Comparison of ENCODE assay signal across 17 cellular contexts in genomic region chr2:236965841-236966096, GRCh38.
DNase-seq lines count a peak whose midpoint lies in the region; ATAC-seq, FAIRE-seq and TF ChIP-seq lines count a peak whose summit lies in the region.
"Had no signal": no experiment of that assay in that cellular context is flagged by ENCODE, and none has a peak within 500 bp of the region (broad histone marks: within the 10 kb centered on the region; RNA-seq: fewer than 3 reads in every experiment).

No MANE protein-coding gene starts in this region.

- H3K4me3 ChIP-seq in GM23338 (no peak overlapping the region), HUES48 (ENCODE audit: low read depth, low read length) (no peak overlapping the region), K562 (no peak overlapping the region)
- H3K4me3 ChIP-seq: HAP-1 had no signal

- no peaks in the 10 kb centered on the region for H3K36me3 Mint-ChIP-seq in GM23338 (ENCODE audit: low read depth)
- no peaks in the 10 kb centered on the region for H3K36me3 Mint-ChIP-seq in activated naive CD8-positive, alpha-beta T cell treated with anti-CD3 and anti-CD28 coated beads, Interleukin-2, amount 50 U/mL, for 24 hours (ENCODE audit: low read depth)
- H3K36me3 Mint-ChIP-seq: CD4-positive, CD25-positive, alpha-beta regulatory T cell had no signal

- H3K27me3 Mint-ChIP-seq in GM23338 (ENCODE audit: insufficient read depth, low read depth, poor library complexity): peaks cover 4% of the 10 kb centered on the region
- H3K27me3 Mint-ChIP-seq in activated naive CD8-positive, alpha-beta T cell treated with anti-CD3 and anti-CD28 coated beads, Interleukin-2, amount 50 U/mL, for 24 hours: no peaks in the 10 kb centered on the region

- H3K4me3 Mint-ChIP-seq in GM23338: no peak overlapping the region
- H3K4me3 Mint-ChIP-seq in activated naive CD8-positive, alpha-beta T cell treated with anti-CD3 and anti-CD28 coated beads, Interleukin-2, amount 50 U/mL, for 24 hours: no peak overlapping the region
- H3K4me3 Mint-ChIP-seq: CD4-positive, CD25-positive, alpha-beta regulatory T cell had no signal

- H3K9me3 ChIP-seq in HUES48 (ENCODE audit: control insufficient read depth, insufficient read depth, low read length) (no peaks in the 10 kb centered on the region), K562 (replicated peaks; ENCODE audit: control insufficient read depth, insufficient read depth, low read depth, low read length) (no peaks in the 10 kb centered on the region)
- H3K9me3 ChIP-seq: BE2C, Caco-2, HAP-1 had no signal

- no peak for TF ChIP-seq RAD21 in K562 (CRISPR knock-in tag; conservative IDR thresholded peaks at IDR 0.05 in 1 of 2, IDR thresholded peaks at IDR 0.05 in 1 of 2)

- H3K27ac Mint-ChIP-seq in GM23338: no peak overlapping the region
- H3K27ac Mint-ChIP-seq in activated naive CD8-positive, alpha-beta T cell treated with anti-CD3 and anti-CD28 coated beads, Interleukin-2, amount 50 U/mL, for 24 hours: no peak overlapping the region
- H3K27ac Mint-ChIP-seq: CD4-positive, CD25-positive, alpha-beta regulatory T cell had no signal

- DNase-seq in GM23338 (ENCODE audit: low spot score) (no peak), K562 (ENCODE audit: extremely low read depth in 1 of 4, low spot score in 3 of 4) (no peak), GOT3 (lab: John Stamatoyannopoulos, UW) (no peak), HPDE6-E6E7 (ENCODE audit: extremely low spot score) (no peak)
- no peak for DNase-seq in activated naive CD8-positive, alpha-beta T cell treated with anti-CD3 and anti-CD28 coated beads, Interleukin-2, amount 50 U/mL, for 24 hours
- DNase-seq: ACHN; BE2C; C1 segment of cervical spinal cord; Caco-2; CD4-positive, CD25-positive, alpha-beta regulatory T cell had no signal

- no peak for TF ChIP-seq POLR2A in K562 (conservative IDR thresholded peaks at IDR 0.05)

- TF ChIP-seq EP300 in K562 (IDR thresholded peaks at IDR 0.05; ENCODE audit: low read length): no peak

- H3K9me3 Mint-ChIP-seq in GM23338: no peaks in the 10 kb centered on the region; the same call in 2 of the 3 replicates
- no peaks in the 10 kb centered on the region for H3K9me3 Mint-ChIP-seq in activated naive CD8-positive, alpha-beta T cell treated with anti-CD3 and anti-CD28 coated beads, Interleukin-2, amount 50 U/mL, for 24 hours

- peak; percentile 54 for ATAC-seq in GM23338
- ATAC-seq in K562: no peak
- ATAC-seq in activated naive CD8-positive, alpha-beta T cell treated with anti-CD3 and anti-CD28 coated beads, Interleukin-2, amount 50 U/mL, for 24 hours: no peak

- H3K79me2 ChIP-seq in GM23338 (replicated peaks; ENCODE audit: insufficient read depth): no peaks in the 10 kb centered on the region
- H3K79me2 ChIP-seq in K562 (ENCODE audit: control insufficient read depth, insufficient read depth, low read length): no peaks in the 10 kb centered on the region

- no peaks in the 10 kb centered on the region for H4K20me1 ChIP-seq in GM23338 (replicated peaks; ENCODE audit: insufficient read depth)
- no peaks in the 10 kb centered on the region for H4K20me1 ChIP-seq in K562 (replicated peaks; ENCODE audit: control insufficient read depth, insufficient read depth, low read length)

- no peak overlapping the region for H3K9ac ChIP-seq in HUES48 (ENCODE audit: low read depth, low read length)
- H3K9ac ChIP-seq in K562 (ENCODE audit: insufficient read depth in 1 of 2, low read depth in 2 of 2, low read length in 2 of 2): no peak overlapping the region

- no peaks in the 10 kb centered on the region for H3K36me3 ChIP-seq in GM23338 (ENCODE audit: insufficient read depth)
- no peaks in the 10 kb centered on the region for H3K36me3 ChIP-seq in HUES48 (ENCODE audit: control insufficient read depth, insufficient read depth, low read length)
- H3K36me3 ChIP-seq in K562 (ENCODE audit: control insufficient read depth, insufficient read depth, low read length): no peaks in the 10 kb centered on the region
- H3K36me3 ChIP-seq: BE2C, HAP-1 had no signal

- H2AFZ ChIP-seq in GM23338 (no peak overlapping the region), K562 (ENCODE audit: low read depth, low read length) (no peak overlapping the region)

- H3K4me2 ChIP-seq in GM23338 (no peak overlapping the region), K562 (ENCODE audit: insufficient read depth, low read length) (no peak overlapping the region)

- CTCF ChIA-PET in K562 (lab: Yijun Ruan, JAX; ENCODE audit: low intra/inter-chr PET ratio): no interaction called here

- H3K4me1 ChIP-seq in GM23338 (ENCODE audit: insufficient read depth): peaks cover 19% of the 10 kb centered on the region
- H3K4me1 ChIP-seq in HUES48 (ENCODE audit: control insufficient read depth, insufficient read depth, low read length): peaks cover 24% of the 10 kb centered on the region
- no peaks in the 10 kb centered on the region for H3K4me1 ChIP-seq in K562 (replicated peaks in 1 of 2; ENCODE audit: control insufficient read depth in 2 of 2, insufficient read depth in 2 of 2, low read length in 2 of 2)
- H3K4me1 ChIP-seq: BE2C, HAP-1 had no signal

- no peak for TF ChIP-seq CTCF in GM23338 (conservative IDR thresholded peaks at IDR 0.05; ENCODE audit: low read depth in 2 of 2)
- no peak for TF ChIP-seq CTCF in K562 (IDR thresholded peaks at IDR 0.05 in 2 of 3, conservative IDR thresholded peaks at IDR 0.05 in 1 of 3; ENCODE audit: insufficient read depth in 2 of 3, low read depth in 1 of 3, low read length in 3 of 3)

- in situ Hi-C loops in K562 (cut with MboI): no loop called here

- WGBS in K562 (ENCODE audit: insufficient coverage, low coverage, missing lambda C conversion rate): 0% methylated on average over 1 of the region's 1 CpG

- H3K27me3 ChIP-seq in GM23338 (ENCODE audit: insufficient read depth) (no peaks in the 10 kb centered on the region), HUES48 (ENCODE audit: control insufficient read depth, insufficient read depth, low read length) (no peaks in the 10 kb centered on the region), K562 (ENCODE audit: control insufficient read depth in 2 of 2, insufficient read depth in 2 of 2, low read length in 2 of 2) (peaks cover 0 to 7% of the 10 kb centered on the region in 2 experiments; a peak in 2 of 5 replicates)

- FAIRE-seq in K562 (lab: Jason Lieb, UNC): no peak
- FAIRE-seq: A204.1, D721Med, G401.6, HTR-8/SVneo had no signal

- H3F3A ChIP-seq in GM23338 (replicated peaks; ENCODE audit: low read depth): no peaks in the 10 kb centered on the region

- intact Hi-C loops in K562 (cut with micrococcal nuclease): no loop called here

- H3K4me1 Mint-ChIP-seq in GM23338: peaks cover 22% of the 10 kb centered on the region
- H3K4me1 Mint-ChIP-seq in activated naive CD8-positive, alpha-beta T cell treated with anti-CD3 and anti-CD28 coated beads, Interleukin-2, amount 50 U/mL, for 24 hours: peaks cover 38% of the 10 kb centered on the region

- no TSS peak for BruUV-seq in K562 (replicated peaks; lab: Mats Ljungman, UMichigan)

- peaks cover 6% of the 10 kb centered on the region for H3K9me2 ChIP-seq in GM23338 (ENCODE audit: insufficient read depth)

- POLR2A ChIA-PET in K562 (lab: Yijun Ruan, JAX): no interaction called here

- no peak overlapping the region for H3K27ac ChIP-seq in GM23338 (ENCODE audit: low read depth)
- H3K27ac ChIP-seq in HUES48 (ENCODE audit: low read depth, low read length): peak overlapping the region; percentile 82
- H3K27ac ChIP-seq in K562 (ENCODE audit: extremely low read depth, low read depth, low read length): no peak overlapping the region
- H3K27ac ChIP-seq: HL-60 had no signal

- H3K9me1 ChIP-seq in K562 (ENCODE audit: control insufficient read depth, insufficient read depth, low read length): no peaks in the 10 kb centered on the region

TF ChIP-seq in GM23338, 12 proteins besides CTCF, POLR2A, EP300 and RAD21 (continues in another document):
- no peak for TF ChIP-seq NANOG (IDR thresholded peaks at IDR 0.05; ENCODE audit: borderline replicate concordance)
- TF ChIP-seq EZH2phosphoT487 (IDR thresholded peaks at IDR 0.05; ENCODE audit: unreplicated experiment): no peak
- no peak for TF ChIP-seq POLR2AphosphoS5 (IDR thresholded peaks at IDR 0.05; ENCODE audit: low read depth)
- no peak for TF ChIP-seq CREB1 (CRISPR knock-in tag; IDR thresholded peaks at IDR 0.05; ENCODE audit: low read depth)
- TF ChIP-seq ZNF331 (CRISPR knock-in tag; IDR thresholded peaks at IDR 0.05; ENCODE audit: low read depth): no peak
- TF ChIP-seq EZH2 (IDR thresholded peaks at IDR 0.05; ENCODE audit: low read depth, unreplicated experiment): no peak
- no peak for TF ChIP-seq ETS1 (IDR thresholded peaks at IDR 0.05)

TF ChIP-seq in K562, 482 proteins besides CTCF, POLR2A, EP300 and RAD21:
- TF ChIP-seq ZNF24 (IDR thresholded peaks at IDR 0.05): peak; percentile 75
- TF ChIP-seq TFE3 (CRISPR knock-in tag; IDR thresholded peaks at IDR 0.05): no peak
